Comparison of ENCODE assay signal across 21 cellular contexts in genomic region chr6:7000825-7001777, GRCh38.
"Had no signal": no experiment of that assay in that cellular context is flagged by ENCODE, and none has a peak within 500 bp of the region (broad histone marks: within the 10 kb centered on the region; RNA-seq: fewer than 3 reads in every experiment).

No MANE protein-coding gene starts in this region.

- H3K9me3 ChIP-seq: breast epithelium, left lung, thoracic aorta, upper lobe of right lung had no signal

- H3K36me3 ChIP-seq: breast epithelium, left lung, thoracic aorta, upper lobe of right lung had no signal

- H3K27ac ChIP-seq: breast epithelium, dorsolateral prefrontal cortex, hepatocyte, left lung, thoracic aorta, upper lobe of right lung had no signal

- ATAC-seq: activated T-cell treated with anti-CD3 and anti-CD28 coated beads, Interleukin-2, amount 50 U/mL, for 72 hours; effector memory CD8-positive, alpha-beta T cell; left lung; natural killer cell; upper lobe of right lung had no signal

- H3K27me3 ChIP-seq: breast epithelium, hepatocyte, left lung, upper lobe of right lung had no signal

- H2AFZ ChIP-seq: hepatocyte had no signal

- H3K4me3 ChIP-seq: breast epithelium, dorsolateral prefrontal cortex, hepatocyte, left lung, thoracic aorta, upper lobe of right lung had no signal

- H3K4me1 ChIP-seq: breast epithelium, left lung, upper lobe of right lung had no signal

- H3K79me2 ChIP-seq: hepatocyte had no signal

- DNase-seq: activated CD4-positive, alpha-beta memory T cell treated with anti-CD3 and anti-CD28 coated beads, Interleukin-2, amount 10 ng/mL, durations not matched to agents 7 days and 5 days; activated CD4-positive, alpha-beta T cell treated with anti-CD3 and anti-CD28 coated beads, Interleukin-2, amount 10 ng/mL, durations not matched to agents 24 days and 14 days; activated effector memory CD4-positive, alpha-beta T cell treated with Interleukin-2 at 50 U/mL for 16 hours; activated naive CD4-positive, alpha-beta T cell treated with anti-CD3 and anti-CD28 coated beads for 36 hours; activated naive CD8-positive, alpha-beta T cell treated with anti-CD3 and anti-CD28 coated beads, Interleukin-2, amount 10 ng/mL, durations not matched to agents 7 days and 5 days; activated T-cell treated with anti-CD3 and anti-CD28 coated beads, Interleukin-2, amount 50 U/mL, for 72 hours; amniotic stem cell; dorsolateral prefrontal cortex; effector memory CD8-positive, alpha-beta T cell; foreskin fibroblast; kidney glomerular epithelial cell; left lung; midbrain; natural killer cell; stimulated activated CD4-positive, alpha-beta T cell treated with anti-CD3 and anti-CD28 coated beads, Interleukin-2, amount 100 ng/mL, for 48 hours; stimulated activated naive CD4-positive, alpha-beta T cell treated with Interleukin-2 at 50 U/mL for 16 hours; T1000; upper lobe of right lung had no signal

- H3K4me2 ChIP-seq: hepatocyte had no signal
